In genomic region chr5:21097661-21098060, GRCh38 we compare ENCODE assay signal across 28 cellular contexts.
"Had no signal": no experiment of that assay in that cellular context is flagged by ENCODE, and none has a peak within 500 bp of the region (broad histone marks: within the 10 kb centered on the region; RNA-seq: fewer than 3 reads in every experiment).

No MANE protein-coding gene starts in this region.

- H3K36me3 ChIP-seq: ascending aorta, cardiac muscle cell had no signal

- H3K9me3 ChIP-seq: ascending aorta had no signal

- DNase-seq: activated B cell treated with CpG ODN at 0.5 μM for 24 hours; activated CD4-positive, alpha-beta memory T cell treated with anti-CD3 and anti-CD28 coated beads for 36 hours; activated CD4-positive, alpha-beta T cell treated with anti-CD3 and anti-CD28 coated beads for 4 hours; activated CD4-positive, alpha-beta T cell treated with anti-CD3 and anti-CD28 coated beads, Interleukin-2, amount 10 ng/mL, durations not matched to agents 24 days and 14 days; activated CD4-positive, alpha-beta T cell treated with anti-CD3 and anti-CD28 coated beads, Interleukin-2, amount 50 U/mL, for 1 hour; activated CD4-positive, alpha-beta T cell treated with anti-CD3 and anti-CD28 coated beads, Interleukin-2, amount 50 U/mL, for 4 hours; activated CD4-positive, CD25-positive, alpha-beta regulatory T cell treated with anti-CD3 and anti-CD28 coated beads, Interleukin-2, amount 50 U/mL, for 72 hours; activated CD8-positive, alpha-beta memory T cell treated with anti-CD3 and anti-CD28 coated beads, Interleukin-2, amount 50 U/mL, for 4 hours; activated CD8-positive, alpha-beta T cell treated with anti-CD3 and anti-CD28 coated beads for 36 hours; activated effector memory CD4-positive, alpha-beta T cell treated with Interleukin-2 at 50 U/mL for 16 hours; activated gamma-delta T cell; activated naive CD4-positive, alpha-beta T cell treated with anti-CD3 and anti-CD28 coated beads, Interleukin-2, amount 10 ng/mL, durations not matched to agents 7 days and 5 days; activated naive CD4-positive, alpha-beta T cell treated with Interleukin-2 at 50 U/mL for 16 hours; activated naive CD8-positive, alpha-beta T cell treated with anti-CD3 and anti-CD28 coated beads, Interleukin-2, amount 10 ng/mL, durations not matched to agents 7 days and 5 days; activated naive CD8-positive, alpha-beta T cell treated with anti-CD3 and anti-CD28 coated beads, Interleukin-2, amount 50 U/mL, for 24 hours; activated T-cell treated with anti-CD3 and anti-CD28 coated beads for 4 hours; activated T-cell treated with anti-CD3 and anti-CD28 coated beads, Interleukin-2, amount 50 U/mL, for 1 hour; activated T-cell treated with anti-CD3 and anti-CD28 coated beads, Interleukin-2, amount 50 U/mL, for 48 hours; amygdala; anterior cingulate cortex; caudate nucleus; cerebellar nuclear complex; T-cell; T-helper 2 cell; T-helper 9 cell had no signal

- H3K27me3 ChIP-seq: ascending aorta, cardiac muscle cell had no signal

- H3K4me3 ChIP-seq: ascending aorta, cardiac muscle cell had no signal

- H3K4me1 ChIP-seq: ascending aorta had no signal

- H3K27ac ChIP-seq: ascending aorta, cardiac muscle cell, VCaP had no signal

- ATAC-seq: activated CD8-positive, alpha-beta T cell treated with anti-CD3 and anti-CD28 coated beads for 36 hours; activated naive CD8-positive, alpha-beta T cell treated with anti-CD3 and anti-CD28 coated beads, Interleukin-2, amount 50 U/mL, for 24 hours; T-cell had no signal
